ENCODE assay signal across 8 cellular contexts in the genomic region with DNA sequence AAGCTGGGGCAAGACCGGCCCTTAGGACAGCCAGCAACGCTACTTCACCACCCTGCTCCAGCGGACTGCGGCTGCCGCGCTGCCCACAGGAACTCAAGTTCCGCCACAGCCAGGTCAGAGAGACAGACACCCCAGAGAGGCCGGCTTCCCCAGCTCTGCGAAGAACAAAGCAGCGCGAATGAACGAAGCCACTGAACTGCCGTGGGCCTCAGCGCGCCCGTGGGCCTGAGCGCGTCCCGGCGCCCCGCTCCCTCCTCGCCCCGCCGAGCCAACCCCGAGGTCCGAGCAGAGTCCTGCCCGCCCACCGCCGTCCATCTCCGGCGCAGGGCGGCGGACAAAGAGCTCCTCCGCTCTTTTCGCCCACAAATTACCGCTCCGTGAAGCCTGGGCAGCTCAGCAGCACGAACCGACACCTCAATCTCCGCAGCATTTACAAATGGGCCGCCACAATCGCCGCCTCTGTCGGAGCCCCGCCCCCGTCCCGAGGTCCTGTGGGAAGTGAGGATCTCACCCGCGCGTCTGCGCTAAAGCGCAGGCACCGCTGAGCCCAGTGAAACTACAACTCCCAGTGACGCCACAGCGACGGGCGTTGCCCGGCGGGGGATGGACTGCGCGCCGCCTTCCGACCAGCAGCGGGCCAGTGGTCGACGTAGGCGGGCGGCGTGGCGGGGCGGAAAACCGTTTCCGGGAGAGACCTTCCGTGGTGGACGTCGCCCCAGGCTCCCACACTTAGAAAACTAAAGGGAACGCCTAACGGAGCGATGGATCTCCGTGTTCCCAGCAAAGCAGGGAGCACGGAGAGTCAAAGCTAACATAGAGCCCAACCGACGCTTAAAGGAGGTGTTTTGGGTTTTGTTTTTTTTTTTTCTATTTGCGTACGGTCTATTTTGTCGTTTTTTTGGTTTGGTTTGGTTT.
A peak's percentile ranks its signal among the peaks of the same experiment; 100 is the strongest.
DNase-seq lines count a peak whose midpoint lies in the region; ATAC-seq and TF ChIP-seq lines count a peak whose summit lies in the region.

No MANE protein-coding gene starts in this region.

- peak; percentile 96 for DNase-seq in AG10803 (ENCODE audit: low read depth)
- DNase-seq in NCI-H446 (lab: John Stamatoyannopoulos, UW) = peak; percentile 85 to 96
- DNase-seq in cerebellar cortex (ENCODE audit: low spot score) = peak; percentile 97
- peak; percentile 99 for DNase-seq in islet precursor cell
- DNase-seq in stimulated activated CD4-positive, alpha-beta T cell treated with anti-CD3 and anti-CD28 coated beads, Interleukin-12 subunit alpha, Interleukin-12 subunit beta, amount 100 ng/mL, for 4 hours = peak; percentile 92

- peak overlapping the region; percentile 83 for H3K4me3 ChIP-seq in AG10803 (ENCODE audit: low read length)

- ATAC-seq in GM19025 (IDR thresholded peaks at IDR 0.05; ENCODE audit: low read depth, unreplicated experiment) (peak; percentile 92), HG03280 (IDR thresholded peaks at IDR 0.05; ENCODE audit: unreplicated experiment) (peak; percentile 96)
- peak; percentile 99 for ATAC-seq in activated CD4-positive, CD25-positive, alpha-beta regulatory T cell treated with anti-CD3 and anti-CD28 coated beads, Interleukin-2, amount 50 U/mL, for 24 hours

- no peak for TF ChIP-seq CTCF in AG10803 (conservative IDR thresholded peaks at IDR 0.05; ENCODE audit: low read length)

Comparison
In these comparisons a context has a peak if more than half of its experiments do, and no peak if none do; other contexts are left out.
1. Peak in every context shown above with its lines: DNase-seq, ATAC-seq and H3K4me3 ChIP-seq.